ENCODE assay signal across 8 cellular contexts in the genomic region with DNA sequence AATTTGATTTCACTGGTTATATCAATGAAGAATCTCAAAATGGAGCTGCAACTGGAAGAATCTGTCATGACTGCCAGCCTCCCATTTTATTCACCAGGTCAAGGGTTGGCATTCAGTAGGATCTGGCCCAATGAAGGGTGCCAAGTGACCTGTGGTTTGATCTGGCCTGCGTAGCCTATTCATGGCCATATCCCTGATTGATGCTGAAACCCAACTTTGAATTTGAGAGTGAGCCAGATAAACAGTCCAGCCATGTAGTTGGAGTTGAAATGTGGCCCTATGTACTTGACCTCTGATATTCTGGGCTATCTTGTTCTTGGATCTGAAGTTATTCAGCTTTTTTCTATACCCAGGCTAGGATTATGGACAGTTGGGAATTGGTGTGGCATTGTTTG. TPM values are rescaled to one million over a fixed set of nuclear protein-coding genes. Genes with fewer than 3 reads are reported as not detected.
DNase-seq lines count a peak whose midpoint lies in the region; ATAC-seq and TF ChIP-seq lines count a peak whose summit lies in the region.

No MANE protein-coding gene starts in this region.

- peak overlapping the region; percentile 88; the same call in 1 of the 2 replicates for H3K9ac ChIP-seq in ES-I3 (ENCODE audit: low read depth, low read length)

- no peak for TF ChIP-seq CTCF in fibroblast of mammary gland (conservative IDR thresholded peaks at IDR 0.05; ENCODE audit: control insufficient read depth, insufficient read depth, low read depth, low read length)

- ATAC-seq in GM21390 (IDR thresholded peaks at IDR 0.05; ENCODE audit: unreplicated experiment) (no peak), HG03520 (IDR thresholded peaks at IDR 0.05; ENCODE audit: unreplicated experiment) (no peak), HG02571 (IDR thresholded peaks at IDR 0.05; ENCODE audit: unreplicated experiment) (no peak)

- no peaks in the 10 kb centered on the region for H3K36me3 ChIP-seq in ES-I3 (ENCODE audit: insufficient read depth, low read length)

- DNase-seq in RPMI7951 (ENCODE audit: low read depth) (peak; percentile 34), fibroblast of mammary gland (ENCODE audit: low read depth) (peak; percentile 48), retina (peak; percentile 15), NOMO-1 treated with dmso at 0.1 percent for 144 hours (lab: John Stamatoyannopoulos, UW; ENCODE audit: unreplicated experiment) (no peak)

- peaks cover 8% of the 10 kb centered on the region for H3K4me1 ChIP-seq in ES-I3 (ENCODE audit: insufficient read depth, low read length)

- H3K4me3 ChIP-seq in fibroblast of mammary gland (ENCODE audit: control insufficient read depth, low read depth, low read length) = peak overlapping the region; percentile 94

- H3K9me3 ChIP-seq in ES-I3 (ENCODE audit: control insufficient read depth, insufficient read depth, low read length) = no peaks in the 10 kb centered on the region

RNA-seq across cellular contexts. Expression of a gene that starts 1.5 kb away (rescaled TPM):
- total RNA-seq in RPMI7951 (2014; rRNA removed; shearing (Covaris generic)) = 25.5 and 32.0 TPM in 2 replicates
